4 cellular contexts compared by ENCODE assay signal in genomic region chr12:122700038-122700710, GRCh38. TPM values are rescaled to one million over a fixed set of nuclear protein-coding genes. Genes with fewer than 3 reads are reported as not detected.
"Had no signal": no experiment of that assay in that cellular context is flagged by ENCODE, and none has a peak within 500 bp of the region (broad histone marks: within the 10 kb centered on the region; RNA-seq: fewer than 3 reads in every experiment).

No MANE protein-coding gene starts in this region.

RNA-seq across cellular contexts. Expression of gene HCAR2, which starts 3.0 kb away (rescaled TPM):
- total RNA-seq: activated CD8-positive, alpha-beta T cell treated with anti-CD3 and anti-CD28 coated beads for 36 hours; activated naive CD8-positive, alpha-beta T cell treated with anti-CD3 and anti-CD28 coated beads for 36 hours; activated T-cell treated with anti-CD3 and anti-CD28 coated beads, Interleukin-2, amount 50 U/mL, for 72 hours; SJSA1 had no signal

RNA-seq across cellular contexts. Expression of gene HCAR3, which starts 16.4 kb away (rescaled TPM):
- total RNA-seq: activated CD8-positive, alpha-beta T cell treated with anti-CD3 and anti-CD28 coated beads for 36 hours; activated naive CD8-positive, alpha-beta T cell treated with anti-CD3 and anti-CD28 coated beads for 36 hours; activated T-cell treated with anti-CD3 and anti-CD28 coated beads, Interleukin-2, amount 50 U/mL, for 72 hours; SJSA1 had no signal

RNA-seq across cellular contexts. Expression of gene HCAR1, which starts 30.5 kb away (rescaled TPM):
- total RNA-seq: SJSA1 had no signal
